In genomic region chr11:122189259-122189658, GRCh38 we compare ENCODE assay signal across 10 cellular contexts.
A peak's percentile ranks its signal among the peaks of the same experiment; 100 is the strongest.
DNase-seq lines count a peak whose midpoint lies in the region; ATAC-seq and TF ChIP-seq lines count a peak whose summit lies in the region.
"Had no signal": no experiment of that assay in that cellular context is flagged by ENCODE, and none has a peak within 500 bp of the region (broad histone marks: within the 10 kb centered on the region; RNA-seq: fewer than 3 reads in every experiment).

No MANE protein-coding gene starts in this region.

- peak overlapping the region; percentile 91 for H3K27ac Mint-ChIP-seq in HFFc6
- H3K27ac Mint-ChIP-seq in CD8-positive, alpha-beta memory T cell = no peak overlapping the region

- TF ChIP-seq CTCF in HFFc6 (IDR thresholded peaks at IDR 0.05) (no peak), body of pancreas (IDR thresholded peaks at IDR 0.05) (no peak), suprapubic skin (IDR thresholded peaks at IDR 0.05) (no peak)

- CTCF ChIA-PET in CD8-positive, alpha-beta memory T cell (lab: Charles Lee) = interaction anchor here (1.0 kb wide), 1 partner anchor 27 kb away, joined by 3 read pairs; no protein-coding TSS in a partner anchor

- ATAC-seq in body of pancreas = peak; percentile 42
- ATAC-seq in left ventricle myocardium superior = peak; percentile 86
- ATAC-seq in HG02610 (IDR thresholded peaks at IDR 0.05; ENCODE audit: unreplicated experiment) = no peak

- H3K4me1 ChIP-seq in body of pancreas = no peaks in the 10 kb centered on the region
- H3K4me1 ChIP-seq in suprapubic skin = peaks cover 10% of the 10 kb centered on the region
- no peaks in the 10 kb centered on the region for H3K4me1 ChIP-seq in CD8-positive, alpha-beta memory T cell (ENCODE audit: insufficient read depth, low read length)

- H3K27me3 ChIP-seq in body of pancreas (no peaks in the 10 kb centered on the region), suprapubic skin (no peaks in the 10 kb centered on the region)
- H3K27me3 ChIP-seq in CD8-positive, alpha-beta memory T cell (ENCODE audit: insufficient read depth, low read length, poor library complexity, severe bottlenecking) = no peaks in the 10 kb centered on the region
- H3K27me3 ChIP-seq: neutrophil had no signal

- peak overlapping the region in 1 of 4 donors; percentile 12 for H3K27ac ChIP-seq in body of pancreas
- peak overlapping the region; percentile 63 for H3K27ac ChIP-seq in suprapubic skin
- no peak overlapping the region for H3K27ac ChIP-seq in CD8-positive, alpha-beta memory T cell (ENCODE audit: low read depth, low read length)
- H3K27ac ChIP-seq: neutrophil had no signal

- POLR2A ChIA-PET in CD8-positive, alpha-beta memory T cell (lab: Charles Lee) = no interaction called here

- H3K36me3 ChIP-seq in body of pancreas (replicated peaks in 1 of 2; ENCODE audit: insufficient read depth in 1 of 2, low read depth in 2 of 2) = no peaks in the 10 kb centered on the region
- H3K36me3 ChIP-seq in suprapubic skin = no peaks in the 10 kb centered on the region
- no peaks in the 10 kb centered on the region for H3K36me3 ChIP-seq in CD8-positive, alpha-beta memory T cell (ENCODE audit: insufficient read depth, low read length)
- H3K36me3 ChIP-seq: neutrophil had no signal

- DNase-seq in HFFc6 (peak; percentile 97), body of pancreas (no peak), left ventricle myocardium superior (no peak), suprapubic skin (ENCODE audit: low spot score in 2 of 2) (no peak), NCI-H1105 (lab: John Stamatoyannopoulos, UW) (no peak)
- no peak for DNase-seq in CD8-positive, alpha-beta memory T cell
- no peak for DNase-seq in activated CD4-positive, alpha-beta T cell treated with anti-CD3 and anti-CD28 coated beads for 1 hour
- DNase-seq: effector CD8-positive, alpha-beta T cell had no signal

- intact Hi-C loops in body of pancreas (cut with DNase I) = no loop called here
- intact Hi-C loops in left ventricle myocardium superior (cut with micrococcal nuclease) = no loop called here

- TF ChIP-seq POLR2A in body of pancreas (IDR thresholded peaks at IDR 0.05) = no peak
- no peak for TF ChIP-seq POLR2A in suprapubic skin (IDR thresholded peaks at IDR 0.05)

- H3K36me3 Mint-ChIP-seq in HFFc6 (ENCODE audit: low read depth) = peaks cover 55% of the 10 kb centered on the region
- no peaks in the 10 kb centered on the region for H3K36me3 Mint-ChIP-seq in CD8-positive, alpha-beta memory T cell

- H3K4me3 Mint-ChIP-seq in HFFc6 = peak overlapping the region; percentile 54
- no peak overlapping the region for H3K4me3 Mint-ChIP-seq in CD8-positive, alpha-beta memory T cell

- peaks cover 24% of the 10 kb centered on the region for H3K9me3 Mint-ChIP-seq in HFFc6
- no peaks in the 10 kb centered on the region for H3K9me3 Mint-ChIP-seq in CD8-positive, alpha-beta memory T cell

- H3K4me3 ChIP-seq in body of pancreas = no peak overlapping the region
- no peak overlapping the region for H3K4me3 ChIP-seq in suprapubic skin
- no peak overlapping the region for H3K4me3 ChIP-seq in CD8-positive, alpha-beta memory T cell (ENCODE audit: low read length)

- peaks cover 97% of the 10 kb centered on the region for H3K4me1 Mint-ChIP-seq in HFFc6 (ENCODE audit: low read depth)
- no peaks in the 10 kb centered on the region for H3K4me1 Mint-ChIP-seq in CD8-positive, alpha-beta memory T cell

- WGBS in body of pancreas, 2 donors = 78 to 90% methylated on average over 2 of the region's 2 CpGs
- WGBS in suprapubic skin = 31% methylated on average over 2 of the region's 2 CpGs

- TF ChIP-seq EP300 in suprapubic skin (IDR thresholded peaks at IDR 0.05) = no peak

- no peaks in the 10 kb centered on the region for H3K9me3 ChIP-seq in body of pancreas
- no peaks in the 10 kb centered on the region for H3K9me3 ChIP-seq in suprapubic skin
- H3K9me3 ChIP-seq in CD8-positive, alpha-beta memory T cell (ENCODE audit: low read length) = no peaks in the 10 kb centered on the region

- H3K27me3 Mint-ChIP-seq in HFFc6 (ENCODE audit: insufficient read depth) = peaks cover 7% of the 10 kb centered on the region
- H3K27me3 Mint-ChIP-seq in CD8-positive, alpha-beta memory T cell = peaks cover 1 to 5% of the 10 kb centered on the region in 2 donors
